1 cellular context compared by ENCODE assay signal in genomic region chr5:153969563-153969895, GRCh38.
TF ChIP-seq lines count a peak whose summit lies in the region.

No MANE protein-coding gene starts in this region.

TF ChIP-seq in GM12878, 131 proteins besides CTCF, POLR2A, EP300 and RAD21 (continued from another document):
- TF ChIP-seq, protein P1, sequence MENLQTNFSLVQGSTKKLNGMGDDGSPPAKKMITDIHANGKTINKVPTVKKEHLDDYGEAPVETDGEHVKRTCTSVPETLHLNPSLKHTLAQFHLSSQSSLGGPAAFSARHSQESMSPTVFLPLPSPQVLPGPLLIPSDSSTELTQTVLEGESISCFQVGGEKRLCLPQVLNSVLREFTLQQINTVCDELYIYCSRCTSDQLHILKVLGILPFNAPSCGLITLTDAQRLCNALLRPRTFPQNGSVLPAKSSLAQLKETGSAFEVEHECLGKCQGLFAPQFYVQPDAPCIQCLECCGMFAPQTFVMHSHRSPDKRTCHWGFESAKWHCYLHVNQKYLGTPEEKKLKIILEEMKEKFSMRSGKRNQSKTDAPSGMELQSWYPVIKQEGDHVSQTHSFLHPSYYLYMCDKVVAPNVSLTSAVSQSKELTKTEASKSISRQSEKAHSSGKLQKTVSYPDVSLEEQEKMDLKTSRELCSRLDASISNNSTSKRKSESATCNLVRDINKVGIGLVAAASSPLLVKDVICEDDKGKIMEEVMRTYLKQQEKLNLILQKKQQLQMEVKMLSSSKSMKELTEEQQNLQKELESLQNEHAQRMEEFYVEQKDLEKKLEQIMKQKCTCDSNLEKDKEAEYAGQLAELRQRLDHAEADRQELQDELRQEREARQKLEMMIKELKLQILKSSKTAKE (IDR thresholded peaks at IDR 0.05; ENCODE audit: low read depth, poor library complexity, severe bottlenecking) = no peak
